ENCODE assay signal across 9 cellular contexts in genomic region chr11:88179141-88179540, GRCh38. TPM values are rescaled to one million over a fixed set of nuclear protein-coding genes. Genes with fewer than 3 reads are reported as not detected.
DNase-seq lines count a peak whose midpoint lies in the region; ATAC-seq lines count a peak whose summit lies in the region.
"Had no signal": no experiment of that assay in that cellular context is flagged by ENCODE, and none has a peak within 500 bp of the region (broad histone marks: within the 10 kb centered on the region; RNA-seq: fewer than 3 reads in every experiment).

No MANE protein-coding gene starts in this region.

- H3K4me3 ChIP-seq in GM23248: no peak overlapping the region

- peaks cover 2% of the 10 kb centered on the region; the same call in 1 of the 2 replicates for H3F3A ChIP-seq in GM23248 (ENCODE audit: insufficient read depth)

- no peaks in the 10 kb centered on the region for H3K9me2 ChIP-seq in GM23248 (ENCODE audit: insufficient read depth)

- peak; percentile 67 for ATAC-seq in GM18520 (IDR thresholded peaks at IDR 0.05; ENCODE audit: unreplicated experiment)

- H2AFZ ChIP-seq in GM23248: no peak overlapping the region

- H3K9ac ChIP-seq in GM23248: no peak overlapping the region

- 44 to 49% methylated on average over 2 of the region's 2 CpGs for WGBS in GM23248 (ENCODE audit: low coverage in 1 of 2, low lambda C conversion rate in 2 of 2, missing lambda C conversion rate in 2 of 2), 2 experiments

- in situ Hi-C loops in GM23248 (cut with MboI): no loop called here

- H3K27me3 ChIP-seq in GM23248 (replicated peaks; ENCODE audit: insufficient read depth): no peaks in the 10 kb centered on the region

- H3K4me1 ChIP-seq in GM23248 (ENCODE audit: insufficient read depth): no peaks in the 10 kb centered on the region

- no peaks in the 10 kb centered on the region for H4K20me1 ChIP-seq in GM23248 (ENCODE audit: insufficient read depth)

- no peak overlapping the region for H3K4me2 ChIP-seq in GM23248 (ENCODE audit: unreplicated experiment)

- H3K79me2 ChIP-seq in GM23248 (ENCODE audit: insufficient read depth): no peaks in the 10 kb centered on the region

- H3K27ac ChIP-seq in GM23248: no peak overlapping the region

- no peaks in the 10 kb centered on the region for H3K9me3 ChIP-seq in GM23248 (ENCODE audit: low read depth)

- H3K36me3 ChIP-seq in GM23248 (ENCODE audit: low read depth): no peaks in the 10 kb centered on the region

- DNase-seq in GM23248: peak; percentile 20
- peak; percentile 42 for DNase-seq in LHCN-M2 (ENCODE audit: low read depth)
- DNase-seq in glomerular visceral epithelial cell (ENCODE audit: extremely low spot score): peak; percentile 87
- DNase-seq in NOMO-1 (lab: John Stamatoyannopoulos, UW; ENCODE audit: unreplicated experiment in 2 of 2): no peak
- no peak for DNase-seq in ecto neural progenitor cell (ENCODE audit: low spot score)
- no peak for DNase-seq in NCI-H748 (lab: John Stamatoyannopoulos, UW; ENCODE audit: unreplicated experiment)
- DNase-seq in NCI-H526 treated with DMSO at 0.1 percent for 48 hours (lab: John Stamatoyannopoulos, UW): no peak
- DNase-seq: retina had no signal

RNA-seq across cellular contexts. Expression of gene RAB38, which starts 3.9 kb away (rescaled TPM):
- total RNA-seq in GM23248 (2014; rRNA removed; shearing (Covaris generic)): 0.13 and 0.43 TPM in 2 replicates
- 1.5 and 2.5 TPM in 2 replicates for polyA plus RNA-seq in GM23248 (2016; fragmentation: Nextera tagmentation; extraction: Ambion mirVana)
- total RNA-seq in LHCN-M2 (2014; rRNA removed): not detected in 2 replicates
- polyA plus RNA-seq in LHCN-M2 (2012): 0.06 TPM

Comparison
In these comparisons a context has a peak if more than half of its experiments do, and no peak if none do; other contexts are left out.
1. DNase-seq: peak in GM23248 (single experiment), LHCN-M2 (single experiment) and glomerular visceral epithelial cell (single experiment); none in NOMO-1 (0 of 2), ecto neural progenitor cell (single experiment), NCI-H748 (single experiment) and NCI-H526 treated with DMSO at 0.1 percent for 48 hours (single experiment).